Comparison of ENCODE assay signal across 12 cellular contexts in the genomic region with DNA sequence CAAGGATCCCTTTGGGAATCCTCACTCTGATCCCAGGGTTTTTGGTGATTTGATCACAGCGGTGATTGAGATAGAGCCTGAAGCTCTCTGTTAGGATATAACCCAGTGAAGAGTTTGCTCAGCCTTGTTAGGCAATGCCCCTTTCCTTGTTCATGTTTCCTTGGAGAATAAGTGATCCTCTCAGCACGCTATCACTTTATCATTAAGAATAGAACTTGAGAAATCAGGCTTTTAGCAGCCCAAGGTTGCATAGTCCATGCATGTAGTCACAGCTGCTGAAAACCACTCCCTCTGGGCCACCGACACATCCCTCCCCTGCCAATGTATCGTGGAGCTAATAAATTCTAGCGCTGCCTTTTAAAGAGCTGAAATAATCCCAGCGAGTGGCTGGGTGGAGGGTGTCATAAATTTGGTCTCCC.
DNase-seq lines count a peak whose midpoint lies in the region; ATAC-seq and TF ChIP-seq lines count a peak whose summit lies in the region.
"Had no signal": no experiment of that assay in that cellular context is flagged by ENCODE, and none has a peak within 500 bp of the region (broad histone marks: within the 10 kb centered on the region; RNA-seq: fewer than 3 reads in every experiment).

No MANE protein-coding gene starts in this region.

- H3K9me3 ChIP-seq in HAP-1 (no peaks in the 10 kb centered on the region), smooth muscle cell (replicated peaks; ENCODE audit: low read depth) (no peaks in the 10 kb centered on the region)

- H3K4me3 ChIP-seq in HAP-1 (peak overlapping the region; percentile 1; the same call in 1 of the 2 replicates), smooth muscle cell (peak overlapping the region; percentile 43)

- no peaks in the 10 kb centered on the region for H3F3A ChIP-seq in smooth muscle cell (ENCODE audit: low read depth)

- DNase-seq in HAP-1 (ENCODE audit: low spot score in 2 of 2) (peak in 1 of 2 experiments; percentile 40), kidney tubule cell (ENCODE audit: low spot score) (peak; percentile 84), smooth muscle cell (lab: John Stamatoyannopoulos, UW; ENCODE audit: unreplicated experiment) (no peak), NCI-H1092 (lab: John Stamatoyannopoulos, UW) (no peak), NCI-H146 (lab: John Stamatoyannopoulos, UW) (no peak)
- no peak for DNase-seq in naive thymus-derived CD8-positive, alpha-beta T cell
- DNase-seq: activated T-cell treated with anti-CD3 and anti-CD28 coated beads, Interleukin-2, amount 50 U/mL, for 72 hours; DND-41; immature natural killer cell; small intestine had no signal

- peak overlapping the region; percentile 88 to 98 (median 95) for H3K27ac Mint-ChIP-seq in brain
- no peak overlapping the region for H3K27ac Mint-ChIP-seq in naive thymus-derived CD8-positive, alpha-beta T cell
- H3K27ac Mint-ChIP-seq: activated T-cell treated with anti-CD3 and anti-CD28 coated beads, Interleukin-2, amount 50 U/mL, for 72 hours; immature natural killer cell had no signal

- no peak overlapping the region for H3K27ac ChIP-seq in smooth muscle cell (ENCODE audit: low read depth)

- no peaks in the 10 kb centered on the region for H4K20me1 ChIP-seq in smooth muscle cell (ENCODE audit: low read depth)

- peaks cover 80% of the 10 kb centered on the region for H3K4me1 Mint-ChIP-seq in brain
- peaks cover 0 to 5% (median 1%) of the 10 kb centered on the region in 4 donors for H3K4me1 Mint-ChIP-seq in naive thymus-derived CD8-positive, alpha-beta T cell
- H3K4me1 Mint-ChIP-seq: immature natural killer cell had no signal

- TF ChIP-seq CTCF in brain (conservative IDR thresholded peaks at IDR 0.05) (no peak), smooth muscle cell (IDR thresholded peaks at IDR 0.05; ENCODE audit: borderline replicate concordance, insufficient read depth, poor library complexity, severe bottlenecking) (no peak)

- POLR2A ChIA-PET in naive thymus-derived CD8-positive, alpha-beta T cell (lab: Charles Lee): no interaction called here

- in situ Hi-C loops in HAP-1 (cut with MboI; ENCODE audit: low sequenced_read_pairs): no loop called here

- H3K9me3 Mint-ChIP-seq in brain: no peaks in the 10 kb centered on the region
- H3K9me3 Mint-ChIP-seq in naive thymus-derived CD8-positive, alpha-beta T cell: peaks cover 0 to 2% (median 0%) of the 10 kb centered on the region in 9 donors

- peaks cover 4% of the 10 kb centered on the region for H3K4me1 ChIP-seq in HAP-1
- peaks cover 13% of the 10 kb centered on the region for H3K4me1 ChIP-seq in smooth muscle cell (ENCODE audit: low read depth)

- ATAC-seq in naive thymus-derived CD8-positive, alpha-beta T cell: no peak
- no peak for ATAC-seq in HG03565 (IDR thresholded peaks at IDR 0.05; ENCODE audit: unreplicated experiment)
- ATAC-seq: activated T-cell treated with anti-CD3 and anti-CD28 coated beads, Interleukin-2, amount 50 U/mL, for 72 hours had no signal

- no peaks in the 10 kb centered on the region for H3K36me3 ChIP-seq in HAP-1 (replicated peaks)
- H3K36me3 ChIP-seq in smooth muscle cell (ENCODE audit: low read depth): no peaks in the 10 kb centered on the region

- H3K27me3 ChIP-seq in HAP-1 (ENCODE audit: low read depth): peaks cover 5% of the 10 kb centered on the region; the same call in 1 of the 2 replicates
- H3K27me3 ChIP-seq in smooth muscle cell (ENCODE audit: low read depth): no peaks in the 10 kb centered on the region

- no peaks in the 10 kb centered on the region for H3K27me3 Mint-ChIP-seq in brain
- H3K27me3 Mint-ChIP-seq in naive thymus-derived CD8-positive, alpha-beta T cell: peaks cover 0 to 8% (median 3%) of the 10 kb centered on the region in 5 donors

- H3K79me2 ChIP-seq in smooth muscle cell (ENCODE audit: low read depth): no peaks in the 10 kb centered on the region

- no peak overlapping the region for H3K9ac ChIP-seq in smooth muscle cell (ENCODE audit: low read depth)

- H3K36me3 Mint-ChIP-seq in brain: peaks cover 15% of the 10 kb centered on the region
- H3K36me3 Mint-ChIP-seq in naive thymus-derived CD8-positive, alpha-beta T cell: peaks cover 0 to 8% (median 0%) of the 10 kb centered on the region in 3 donors
- H3K36me3 Mint-ChIP-seq: immature natural killer cell had no signal

- H3K4me2 ChIP-seq in smooth muscle cell: peak overlapping the region; percentile 84

- peak overlapping the region; percentile 78 to 88 (median 86) for H3K4me3 Mint-ChIP-seq in brain
- H3K4me3 Mint-ChIP-seq in naive thymus-derived CD8-positive, alpha-beta T cell: no peak overlapping the region
- H3K4me3 Mint-ChIP-seq: activated T-cell treated with anti-CD3 and anti-CD28 coated beads, Interleukin-2, amount 50 U/mL, for 72 hours; immature natural killer cell had no signal

- WGBS in smooth muscle cell (ENCODE audit: low lambda C conversion rate): 26% methylated on average over 6 of the region's 6 CpGs

- H2AFZ ChIP-seq in smooth muscle cell (ENCODE audit: low read depth): peak overlapping the region; percentile 63

Comparison
In these comparisons a context has a peak if more than half of its experiments do, and no peak if none do; other contexts are left out.
1. H3K27ac Mint-ChIP-seq: peak in brain (5 of 5); none in naive thymus-derived CD8-positive, alpha-beta T cell (0 of 10).
2. H3K4me3 Mint-ChIP-seq: peak in brain (5 of 5); none in naive thymus-derived CD8-positive, alpha-beta T cell (0 of 10).